In the genomic region with DNA sequence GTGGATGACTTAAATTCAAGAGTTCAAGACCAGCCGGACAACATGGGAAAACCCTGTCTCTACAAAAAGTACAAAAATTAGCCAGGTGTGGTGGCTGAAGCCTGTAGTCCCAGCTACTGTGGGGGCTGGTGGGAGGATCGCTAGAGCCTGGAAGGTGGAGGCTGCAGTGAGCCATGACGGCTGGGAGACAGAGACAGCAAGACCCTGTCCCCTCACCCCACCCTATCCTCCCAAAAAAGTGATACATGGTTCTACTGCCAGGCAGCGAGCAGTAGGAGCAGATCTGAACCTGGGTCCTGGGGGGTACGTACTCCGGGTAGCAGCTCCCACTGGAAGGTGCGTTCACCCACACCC, we compare ENCODE assay signal across 9 cellular contexts. TPM values are rescaled to one million over a fixed set of nuclear protein-coding genes. Genes with fewer than 3 reads are reported as not detected.
DNase-seq lines count a peak whose midpoint lies in the region; ATAC-seq lines count a peak whose summit lies in the region.
"Had no signal": no experiment of that assay in that cellular context is flagged by ENCODE, and none has a peak within 500 bp of the region (broad histone marks: within the 10 kb centered on the region; RNA-seq: fewer than 3 reads in every experiment).

No MANE protein-coding gene starts in this region.

- no peaks in the 10 kb centered on the region for H3K9me3 Mint-ChIP-seq in activated CD4-positive, alpha-beta T cell treated with anti-CD3 and anti-CD28 coated beads for 36 hours (ENCODE audit: low read depth)
- no peaks in the 10 kb centered on the region for H3K9me3 Mint-ChIP-seq in activated CD4-positive, alpha-beta memory T cell treated with anti-CD3 and anti-CD28 coated beads for 36 hours
- no peaks in the 10 kb centered on the region for H3K9me3 Mint-ChIP-seq in stimulated activated memory B cell treated with anti-CD40 and anti-IgM and Interleukin-4, amounts not matched to agents 10 μg/mL and 1 μg/mL and 100 μg/mL, for 72 hours

- no peak for DNase-seq in activated CD4-positive, alpha-beta T cell treated with anti-CD3 and anti-CD28 coated beads for 36 hours
- DNase-seq in activated CD4-positive, alpha-beta T cell treated with anti-CD3 and anti-CD28 coated beads, Interleukin-2, amount 50 U/mL, for 1 hour: no peak
- peak; percentile 23 for DNase-seq in activated CD4-positive, alpha-beta memory T cell treated with anti-CD3 and anti-CD28 coated beads for 36 hours
- DNase-seq in SK-N-DZ (ENCODE audit: low spot score): no peak
- no peak for DNase-seq in NCI-H2171 (lab: John Stamatoyannopoulos, UW)
- DNase-seq in effector CD8-positive, alpha-beta T cell (lab: John Stamatoyannopoulos, UW): no peak
- DNase-seq: stimulated activated CD4-positive, alpha-beta T cell treated with anti-CD3 and anti-CD28 coated beads, Interleukin-4, amount 100 ng/mL, for 4 hours had no signal

- H3K4me1 ChIP-seq in iPS-20b (ENCODE audit: insufficient read depth, low read length): peaks cover 13% of the 10 kb centered on the region; the same call in 1 of the 2 replicates

- H3K4me3 Mint-ChIP-seq in activated CD4-positive, alpha-beta T cell treated with anti-CD3 and anti-CD28 coated beads for 36 hours: peak overlapping the region; percentile 89
- H3K4me3 Mint-ChIP-seq in activated CD4-positive, alpha-beta memory T cell treated with anti-CD3 and anti-CD28 coated beads for 36 hours: peak overlapping the region; percentile 93
- H3K4me3 Mint-ChIP-seq in stimulated activated memory B cell treated with anti-CD40 and anti-IgM and Interleukin-4, amounts not matched to agents 10 μg/mL and 1 μg/mL and 100 μg/mL, for 72 hours: peak overlapping the region; percentile 86

- peaks cover 56% of the 10 kb centered on the region for H3K36me3 Mint-ChIP-seq in activated CD4-positive, alpha-beta T cell treated with anti-CD3 and anti-CD28 coated beads for 36 hours (ENCODE audit: low read depth)
- peaks cover 47% of the 10 kb centered on the region for H3K36me3 Mint-ChIP-seq in activated CD4-positive, alpha-beta memory T cell treated with anti-CD3 and anti-CD28 coated beads for 36 hours
- peaks cover 41% of the 10 kb centered on the region for H3K36me3 Mint-ChIP-seq in stimulated activated memory B cell treated with anti-CD40 and anti-IgM and Interleukin-4, amounts not matched to agents 10 μg/mL and 1 μg/mL and 100 μg/mL, for 72 hours

- no peak overlapping the region for H3K27ac ChIP-seq in iPS-20b (ENCODE audit: low read length)

- intact Hi-C loops in activated CD4-positive, alpha-beta T cell treated with anti-CD3 and anti-CD28 coated beads for 36 hours (cut with DNase I, micrococcal nuclease): loop anchor here in 1 of 2 experiments (5.0 kb wide), 2 partner anchors 361 to 786 kb away; a partner anchor contains a TSS
- intact Hi-C loops in activated CD4-positive, alpha-beta memory T cell treated with anti-CD3 and anti-CD28 coated beads for 36 hours (cut with micrococcal nuclease): loop anchor here (5.0 kb wide), 1 partner anchor 246 kb away; a partner anchor contains a TSS

- H3K9me3 ChIP-seq in iPS-20b (ENCODE audit: insufficient read depth, low read depth, low read length): no peaks in the 10 kb centered on the region

- H3K36me3 ChIP-seq in iPS-20b (ENCODE audit: insufficient read depth, low read depth, low read length): peaks cover 65% of the 10 kb centered on the region

- POLR2A ChIA-PET in activated CD4-positive, alpha-beta T cell treated with anti-CD3 and anti-CD28 coated beads for 36 hours (lab: Charles Lee): interaction anchor here (0.5 to 2.3 kb wide), 2 partner anchors 48 to 75 kb away, joined by 4 to 9 read pairs; a partner anchor contains a TSS
- POLR2A ChIA-PET in activated CD4-positive, alpha-beta memory T cell treated with anti-CD3 and anti-CD28 coated beads for 36 hours (lab: Charles Lee): interaction anchor here (1.1 to 3.6 kb wide), 3 partner anchors 20 to 77 kb away, joined by 3 to 15 read pairs (median 10); no protein-coding TSS in a partner anchor

- CTCF ChIA-PET in activated CD4-positive, alpha-beta T cell treated with anti-CD3 and anti-CD28 coated beads for 36 hours (lab: Charles Lee): interaction anchor here (0.6 to 1.7 kb wide), 4 partner anchors 16 to 1050 kb away, joined by 4 to 7 read pairs (median 5); no protein-coding TSS in a partner anchor
- CTCF ChIA-PET in activated CD4-positive, alpha-beta memory T cell treated with anti-CD3 and anti-CD28 coated beads for 36 hours (lab: Charles Lee): interaction anchor here (0.5 to 3.1 kb wide), 5 partner anchors 8 to 130 kb away, joined by 3 to 16 read pairs (median 8); a partner anchor contains a TSS

- 0 out of 2 replicates have a peak overlapping the region, but pooled peaks have one; percentile 97 for H3K4me3 ChIP-seq in iPS-20b (ENCODE audit: low read length)

- peak overlapping the region; percentile 86; the same call in 1 of the 2 replicates for H3K9ac ChIP-seq in iPS-20b (ENCODE audit: low read depth, low read length)

- no peaks in the 10 kb centered on the region for H3K27me3 Mint-ChIP-seq in activated CD4-positive, alpha-beta T cell treated with anti-CD3 and anti-CD28 coated beads for 36 hours
- no peaks in the 10 kb centered on the region for H3K27me3 Mint-ChIP-seq in activated CD4-positive, alpha-beta memory T cell treated with anti-CD3 and anti-CD28 coated beads for 36 hours
- no peaks in the 10 kb centered on the region for H3K27me3 Mint-ChIP-seq in stimulated activated memory B cell treated with anti-CD40 and anti-IgM and Interleukin-4, amounts not matched to agents 10 μg/mL and 1 μg/mL and 100 μg/mL, for 72 hours

- H3K4me1 Mint-ChIP-seq in activated CD4-positive, alpha-beta T cell treated with anti-CD3 and anti-CD28 coated beads for 36 hours: peaks cover 49% of the 10 kb centered on the region
- peaks cover 50% of the 10 kb centered on the region for H3K4me1 Mint-ChIP-seq in activated CD4-positive, alpha-beta memory T cell treated with anti-CD3 and anti-CD28 coated beads for 36 hours (ENCODE audit: low read depth)
- H3K4me1 Mint-ChIP-seq in stimulated activated memory B cell treated with anti-CD40 and anti-IgM and Interleukin-4, amounts not matched to agents 10 μg/mL and 1 μg/mL and 100 μg/mL, for 72 hours: peaks cover 61% of the 10 kb centered on the region

- no peak for ATAC-seq in activated CD4-positive, alpha-beta T cell treated with anti-CD3 and anti-CD28 coated beads for 36 hours
- ATAC-seq in stimulated activated memory B cell treated with anti-CD40 and anti-IgM and Interleukin-4, amounts not matched to agents 10 μg/mL and 1 μg/mL and 100 μg/mL, for 72 hours: no peak

- H3K27me3 ChIP-seq in iPS-20b (ENCODE audit: insufficient read depth, low read length): peaks cover 4% of the 10 kb centered on the region; the same call in 1 of the 2 replicates

- peak overlapping the region; percentile 91 for H3K27ac Mint-ChIP-seq in activated CD4-positive, alpha-beta T cell treated with anti-CD3 and anti-CD28 coated beads for 36 hours
- peak overlapping the region; percentile 94 for H3K27ac Mint-ChIP-seq in activated CD4-positive, alpha-beta memory T cell treated with anti-CD3 and anti-CD28 coated beads for 36 hours
- H3K27ac Mint-ChIP-seq in stimulated activated memory B cell treated with anti-CD40 and anti-IgM and Interleukin-4, amounts not matched to agents 10 μg/mL and 1 μg/mL and 100 μg/mL, for 72 hours: peak overlapping the region; percentile 85

RNA-seq across cellular contexts. Expression of a gene that starts 2.2 kb away (rescaled TPM):
- total RNA-seq in activated CD4-positive, alpha-beta T cell treated with anti-CD3 and anti-CD28 coated beads for 36 hours: 100 to 1,000 TPM; 208 to 296 TPM
- total RNA-seq in activated CD4-positive, alpha-beta memory T cell treated with anti-CD3 and anti-CD28 coated beads for 36 hours: 100 to 1,000 TPM; 301 to 316 TPM
- 1,037 and 1,133 TPM in 2 replicates for polyA plus RNA-seq in SK-N-DZ (2014; cell fraction: cytosol; rRNA removed)
- polyA plus RNA-seq in SK-N-DZ (2014; cell fraction: nucleus; rRNA removed): 962 and 1,204 TPM in 2 replicates

RNA-seq across cellular contexts. Expression of a gene that starts 2.5 kb away (rescaled TPM):
- 10 to 100 TPM; 14.3 to 16.6 TPM for total RNA-seq in activated CD4-positive, alpha-beta T cell treated with anti-CD3 and anti-CD28 coated beads for 36 hours
- total RNA-seq in activated CD4-positive, alpha-beta memory T cell treated with anti-CD3 and anti-CD28 coated beads for 36 hours: 10 to 100 TPM; 13.7 to 15.2 TPM
- polyA plus RNA-seq in SK-N-DZ (2014; cell fraction: cytosol; rRNA removed): 44.5 and 49.5 TPM in 2 replicates
- polyA plus RNA-seq in SK-N-DZ (2014; cell fraction: nucleus; rRNA removed): 51.7 and 69.4 TPM in 2 replicates

RNA-seq across cellular contexts. Expression of a gene that starts 18.7 kb away (rescaled TPM):
- total RNA-seq in activated CD4-positive, alpha-beta T cell treated with anti-CD3 and anti-CD28 coated beads for 36 hours: 10 to 100 TPM; 38.7 TPM
- total RNA-seq in activated CD4-positive, alpha-beta memory T cell treated with anti-CD3 and anti-CD28 coated beads for 36 hours: 10 to 100 TPM; 33.4 to 35.1 TPM
- 118 and 122 TPM in 2 replicates for polyA plus RNA-seq in SK-N-DZ (2014; cell fraction: cytosol; rRNA removed)
- polyA plus RNA-seq in SK-N-DZ (2014; cell fraction: nucleus; rRNA removed): 111 and 131 TPM in 2 replicates

RNA-seq across cellular contexts. Expression of a gene that starts 41.8 kb away (rescaled TPM):
- 10 to 100 TPM; 38.0 to 44.9 TPM for total RNA-seq in activated CD4-positive, alpha-beta T cell treated with anti-CD3 and anti-CD28 coated beads for 36 hours
- total RNA-seq in activated CD4-positive, alpha-beta memory T cell treated with anti-CD3 and anti-CD28 coated beads for 36 hours: 10 to 100 TPM; 31.4 to 32.5 TPM
- polyA plus RNA-seq in SK-N-DZ (2014; cell fraction: cytosol; rRNA removed): 39.2 and 49.2 TPM in 2 replicates
- 24.7 and 44.5 TPM in 2 replicates for polyA plus RNA-seq in SK-N-DZ (2014; cell fraction: nucleus; rRNA removed)
